ENCODE assay signal across 25 cellular contexts in the genomic region with DNA sequence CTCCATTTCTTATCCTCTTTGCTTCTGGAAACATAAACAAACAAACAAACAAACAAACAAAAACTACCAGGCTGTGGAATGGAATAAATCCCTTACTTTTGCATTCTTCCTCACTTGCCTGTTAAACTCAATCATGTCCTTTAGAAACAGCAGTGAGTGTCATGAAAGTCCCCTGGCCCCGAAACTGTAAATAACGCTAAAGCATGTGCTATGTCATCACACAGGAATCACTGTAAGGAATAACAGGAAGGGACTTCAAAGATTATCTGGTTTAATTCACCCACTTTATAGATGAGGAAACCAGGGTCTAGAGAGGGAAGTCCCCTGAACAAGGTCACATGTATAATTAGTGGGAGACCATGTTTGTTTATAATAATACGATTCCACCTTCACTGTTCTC.
"Had no signal": no experiment of that assay in that cellular context is flagged by ENCODE, and none has a peak within 500 bp of the region (broad histone marks: within the 10 kb centered on the region; RNA-seq: fewer than 3 reads in every experiment).

No MANE protein-coding gene starts in this region.

- H3K27ac ChIP-seq: colonic mucosa, esophagus squamous epithelium, gastroesophageal sphincter, heart right ventricle, lower lobe of right lung, neural progenitor cell, parathyroid adenoma, prostate gland, sigmoid colon, spleen, thoracic aorta, transverse colon, upper lobe of right lung, uterus had no signal

- H3K4me2 ChIP-seq: neural progenitor cell had no signal

- FAIRE-seq: keratinocyte had no signal

- H3K9me3 ChIP-seq: colonic mucosa, esophagus squamous epithelium, gastroesophageal sphincter, heart right ventricle, lower lobe of right lung, prostate gland, sigmoid colon, spleen, thoracic aorta, transverse colon, upper lobe of right lung, uterus had no signal

- H3K27me3 ChIP-seq: colonic mucosa, esophagus squamous epithelium, gastroesophageal sphincter, heart right ventricle, neural progenitor cell, sigmoid colon, spleen, transverse colon, upper lobe of right lung, uterus had no signal

- H3K36me3 ChIP-seq: colonic mucosa, esophagus squamous epithelium, gastroesophageal sphincter, heart right ventricle, lower lobe of right lung, neural progenitor cell, prostate gland, sigmoid colon, spleen, thoracic aorta, transverse colon, upper lobe of right lung, uterus had no signal

- H3K4me3 ChIP-seq: colonic mucosa, esophagus squamous epithelium, gastroesophageal sphincter, heart right ventricle, lower lobe of right lung, neural progenitor cell, prostate gland, sigmoid colon, spleen, thoracic aorta, transverse colon, upper lobe of right lung, uterus had no signal

- H3K9ac ChIP-seq: neural progenitor cell, parathyroid adenoma had no signal

- DNase-seq: colonic mucosa; effector memory CD4-positive, alpha-beta T cell; erythroblast; esophagus squamous epithelium; heart right ventricle; hypothalamus; immature natural killer cell; left ventricle myocardium superior; lower lobe of right lung; midbrain; naive thymus-derived CD4-positive, alpha-beta T cell; right cardiac atrium; sigmoid colon; spleen; stimulated activated CD4-positive, alpha-beta T cell treated with anti-CD3 and anti-CD28 coated beads, Interleukin-4, amount 100 ng/mL, for 4 hours; stimulated activated naive B cell treated with anti-CD40 and anti-IgM and Interleukin-4, amounts not matched to agents 10 μg/mL and 1 μg/mL and 100 μg/mL, for 72 hours; transverse colon; upper lobe of right lung; uterus had no signal

- H3K4me1 ChIP-seq: colonic mucosa, esophagus squamous epithelium, gastroesophageal sphincter, neural progenitor cell, parathyroid adenoma, prostate gland, sigmoid colon, spleen, transverse colon, upper lobe of right lung, uterus had no signal

- H3K79me2 ChIP-seq: parathyroid adenoma had no signal

- H2AFZ ChIP-seq: neural progenitor cell, parathyroid adenoma had no signal
